Comparison of ENCODE assay signal across 23 cellular contexts in the genomic region with DNA sequence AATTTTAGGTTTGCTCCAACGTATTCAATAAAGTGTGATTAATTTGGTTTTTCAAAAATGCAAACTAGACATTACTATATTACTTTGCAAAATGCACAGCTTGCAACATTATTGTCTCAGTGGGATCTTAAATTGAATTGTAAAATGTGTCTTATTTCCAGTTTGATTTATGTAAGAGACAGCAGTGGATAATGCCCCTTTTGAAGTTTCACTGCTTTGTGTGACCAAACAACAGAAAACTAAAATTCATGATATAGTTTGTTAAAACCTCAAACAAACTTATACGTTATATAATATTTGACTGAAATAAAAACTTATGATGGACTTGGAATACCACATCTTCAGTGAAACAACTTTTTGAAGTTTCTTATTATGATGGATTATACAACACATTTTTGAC.
DNase-seq lines count a peak whose midpoint lies in the region; ATAC-seq and TF ChIP-seq lines count a peak whose summit lies in the region.
"Had no signal": no experiment of that assay in that cellular context is flagged by ENCODE, and none has a peak within 500 bp of the region (broad histone marks: within the 10 kb centered on the region; RNA-seq: fewer than 3 reads in every experiment).

No MANE protein-coding gene starts in this region.

- in situ Hi-C loops in IMR-90 (cut with MboI; ENCODE audit: low sequenced_read_pairs) = no loop called here

- H4K91ac ChIP-seq in IMR-90 (ENCODE audit: insufficient read depth, low read depth, low read length) = no peak overlapping the region

- TF ChIP-seq RAD21 in IMR-90 (IDR thresholded peaks at IDR 0.05; ENCODE audit: low read length) = no peak

- no peak overlapping the region for H3K14ac ChIP-seq in IMR-90 (replicated peaks; ENCODE audit: low read depth, low read length)

- no peaks in the 10 kb centered on the region for H3K9me1 ChIP-seq in IMR-90 (ENCODE audit: insufficient read depth, low read length)

- CTCF ChIA-PET in HEK293 (lab: Yijun Ruan, JAX) (interaction anchor here (0.6 kb wide), 1 partner anchor 292 kb away, joined by 4 read pairs; no protein-coding TSS in a partner anchor), IMR-90 (lab: Yijun Ruan, JAX) (no interaction called here)
- CTCF ChIA-PET in activated CD4-positive, alpha-beta memory T cell treated with anti-CD3 and anti-CD28 coated beads for 36 hours (lab: Charles Lee) = no interaction called here

- no peaks in the 10 kb centered on the region for H3K36me3 ChIP-seq in HEK293 (ENCODE audit: control insufficient read depth in 2 of 2, insufficient read depth in 1 of 2, low read length in 2 of 2)
- no peaks in the 10 kb centered on the region for H3K36me3 ChIP-seq in IMR-90 (ENCODE audit: control insufficient read depth, insufficient read depth, low read length)
- H3K36me3 ChIP-seq in endocrine pancreas (ENCODE audit: control insufficient read depth, insufficient read depth, low read length) = no peaks in the 10 kb centered on the region
- H3K36me3 ChIP-seq: BE2C; BLaER1 treated with 17β-estradiol and CSF1 and Interleukin-3, amounts not matched to agents 10 nM and 100 nM had no signal

- H3K27me3 ChIP-seq in IMR-90 (ENCODE audit: control insufficient read depth, insufficient read depth, low read length) (no peaks in the 10 kb centered on the region), endocrine pancreas (ENCODE audit: control insufficient read depth, insufficient read depth, low read length) (no peaks in the 10 kb centered on the region)
- H3K27me3 ChIP-seq: BE2C; BLaER1 treated with 17β-estradiol and CSF1 and Interleukin-3, amounts not matched to agents 10 nM and 100 nM had no signal

- H2AFZ ChIP-seq in IMR-90 (replicated peaks; ENCODE audit: low read length, poor library complexity) = no peak overlapping the region
- H2AFZ ChIP-seq: GM23248 had no signal

- DNase-seq in IMR-90 = no peak
- DNase-seq in DMS 273 (lab: John Stamatoyannopoulos, UW; ENCODE audit: unreplicated experiment) = no peak
- DNase-seq in activated CD4-positive, alpha-beta memory T cell treated with anti-CD3 and anti-CD28 coated beads for 36 hours = no peak
- DNase-seq in left ventricle myocardium superior = no peak
- DNase-seq: 8988T; ACHN; AML-193; BE2C; CD4-positive, alpha-beta T cell; CD8-positive, alpha-beta memory T cell; DMS153; DND-41; GM23248; H7; HCEC 1CT; HFFc6 had no signal

- no peak overlapping the region for H2BK5ac ChIP-seq in IMR-90 (ENCODE audit: low read depth, low read length, poor library complexity, severe bottlenecking)

- H2BK15ac ChIP-seq in IMR-90 (ENCODE audit: low read depth, low read length) = no peak overlapping the region

- H3K4me1 ChIP-seq in HEK293 (ENCODE audit: control insufficient read depth, insufficient read depth, low read length) (peaks cover 2% of the 10 kb centered on the region; the same call in 1 of the 2 replicates), IMR-90 (ENCODE audit: control insufficient read depth, insufficient read depth, low read length) (no peaks in the 10 kb centered on the region), endocrine pancreas (ENCODE audit: control insufficient read depth, insufficient read depth, low read length) (peaks cover 27% of the 10 kb centered on the region)
- H3K4me1 ChIP-seq: A549 had no signal

- H3K27ac ChIP-seq in HEK293 (ENCODE audit: extremely low read depth, low read depth, low read length) = no peak overlapping the region
- H3K27ac ChIP-seq in IMR-90 (ENCODE audit: insufficient read depth, low read length) = no peak overlapping the region
- H3K27ac ChIP-seq: A549; BLaER1 treated with 17β-estradiol and CSF1 and Interleukin-3, amounts not matched to agents 10 nM and 100 nM; GM23248 had no signal

- no peak overlapping the region for H3K18ac ChIP-seq in IMR-90 (ENCODE audit: low read depth, low read length)

- intact Hi-C loops in IMR-90 (cut with micrococcal nuclease) = no loop called here
- intact Hi-C loops in activated CD4-positive, alpha-beta memory T cell treated with anti-CD3 and anti-CD28 coated beads for 36 hours (cut with micrococcal nuclease) = no loop called here
- intact Hi-C loops in left ventricle myocardium superior (cut with micrococcal nuclease) = no loop called here

- no peak overlapping the region for H4K8ac ChIP-seq in IMR-90 (ENCODE audit: low read depth in 2 of 2, low read length in 2 of 2)

- H3K23ac ChIP-seq in IMR-90 (ENCODE audit: low read depth, low read length) = no peak overlapping the region

- no peak overlapping the region for H2AK5ac ChIP-seq in IMR-90 (ENCODE audit: low read depth, low read length)

- POLR2A ChIA-PET in HEK293 (lab: Yijun Ruan, JAX) (no interaction called here), IMR-90 (lab: Charles Lee; ENCODE audit: unreplicated experiment) (no interaction called here)
- POLR2A ChIA-PET in activated CD4-positive, alpha-beta memory T cell treated with anti-CD3 and anti-CD28 coated beads for 36 hours (lab: Charles Lee) = no interaction called here

- no peak overlapping the region for H2AK9ac ChIP-seq in IMR-90 (replicated peaks; ENCODE audit: low read depth, low read length, poor library complexity)

- H4K5ac ChIP-seq in IMR-90 (ENCODE audit: low read depth, low read length) = no peak overlapping the region

- H3K9me3 ChIP-seq in HEK293 (ENCODE audit: control insufficient read depth, insufficient read depth, low read depth, low read length) (no peaks in the 10 kb centered on the region), IMR-90 (ENCODE audit: control insufficient read depth, insufficient read depth, low read length) (no peaks in the 10 kb centered on the region), endocrine pancreas (ENCODE audit: control insufficient read depth, low read length) (no peaks in the 10 kb centered on the region)
- H3K9me3 ChIP-seq: A549; BE2C; BLaER1 treated with 17β-estradiol and CSF1 and Interleukin-3, amounts not matched to agents 10 nM and 100 nM had no signal

- no peaks in the 10 kb centered on the region for H3K36me3 Mint-ChIP-seq in nephron (ENCODE audit: low read depth)
- no peaks in the 10 kb centered on the region for H3K36me3 Mint-ChIP-seq in activated CD4-positive, alpha-beta memory T cell treated with anti-CD3 and anti-CD28 coated beads for 36 hours
- H3K36me3 Mint-ChIP-seq: CD14-positive monocyte had no signal

- H3K4me2 ChIP-seq in IMR-90 (ENCODE audit: low read depth, low read length) = no peak overlapping the region
- H3K4me2 ChIP-seq: A549; BLaER1 treated with 17β-estradiol and CSF1 and Interleukin-3, amounts not matched to agents 10 nM and 100 nM had no signal

- no peak overlapping the region for H3K4me3 Mint-ChIP-seq in nephron
- no peak overlapping the region for H3K4me3 Mint-ChIP-seq in activated CD4-positive, alpha-beta memory T cell treated with anti-CD3 and anti-CD28 coated beads for 36 hours
- H3K4me3 Mint-ChIP-seq: CD14-positive monocyte; CD4-positive, alpha-beta T cell; CD8-positive, alpha-beta memory T cell; HFFc6 had no signal

- H4K20me1 ChIP-seq in IMR-90 (ENCODE audit: insufficient read depth, low read length) = no peaks in the 10 kb centered on the region
- H4K20me1 ChIP-seq: BLaER1 treated with 17β-estradiol and CSF1 and Interleukin-3, amounts not matched to agents 10 nM and 100 nM had no signal

- no peak overlapping the region for H3K4ac ChIP-seq in IMR-90 (ENCODE audit: low read depth, low read length)

- dilution Hi-C loops in IMR-90 (cut with HindIII; ENCODE audit: low sequenced_read_pairs, unreplicated experiment) = no loop called here

- WGBS in IMR-90 (ENCODE audit: extremely low coverage in 2 of 2, insufficient read length in 1 of 2), 2 experiments = no CpG with 5 or more reads among the region's 2 CpGs

- H3K9me3 Mint-ChIP-seq in nephron = no peaks in the 10 kb centered on the region
- H3K9me3 Mint-ChIP-seq in activated CD4-positive, alpha-beta memory T cell treated with anti-CD3 and anti-CD28 coated beads for 36 hours = no peaks in the 10 kb centered on the region
- H3K9me3 Mint-ChIP-seq: CD4-positive, alpha-beta T cell had no signal

- ATAC-seq in IMR-90 (ENCODE audit: low read depth) = no peak
- no peak for ATAC-seq in GM19324 (IDR thresholded peaks at IDR 0.05; ENCODE audit: low FRiP score, unreplicated experiment)
- no peak for ATAC-seq in left ventricle myocardium superior
- ATAC-seq: A549 had no signal

- no peaks in the 10 kb centered on the region for H3K79me1 ChIP-seq in IMR-90 (ENCODE audit: low read depth in 1 of 2, low read length in 2 of 2)

- no peak overlapping the region for H2BK120ac ChIP-seq in IMR-90 (ENCODE audit: low read depth, low read length)

- no peaks in the 10 kb centered on the region for H3K27me3 Mint-ChIP-seq in nephron (ENCODE audit: low read depth)
- H3K27me3 Mint-ChIP-seq in activated CD4-positive, alpha-beta memory T cell treated with anti-CD3 and anti-CD28 coated beads for 36 hours = no peaks in the 10 kb centered on the region
- H3K27me3 Mint-ChIP-seq: CD4-positive, alpha-beta T cell; CD8-positive, alpha-beta memory T cell had no signal

- TF ChIP-seq CTCF in HEK293 (tag by site-specific recombination; IDR thresholded peaks at IDR 0.05) (no peak), IMR-90 (conservative IDR thresholded peaks at IDR 0.05; ENCODE audit: low read depth, low read length) (no peak), nephron (IDR thresholded peaks at IDR 0.05; ENCODE audit: unreplicated experiment in 3 of 3) (no peak)

- H3K56ac ChIP-seq in IMR-90 (ENCODE audit: extremely low read depth, insufficient read depth, low read length) = no peak overlapping the region

- H3K4me1 Mint-ChIP-seq in nephron = peaks cover 17% of the 10 kb centered on the region
- no peaks in the 10 kb centered on the region for H3K4me1 Mint-ChIP-seq in activated CD4-positive, alpha-beta memory T cell treated with anti-CD3 and anti-CD28 coated beads for 36 hours (ENCODE audit: low read depth)
- H3K4me1 Mint-ChIP-seq: CD8-positive, alpha-beta memory T cell had no signal

- H3K9ac ChIP-seq in IMR-90 (ENCODE audit: low read depth, low read length) (no peak overlapping the region), endocrine pancreas (ENCODE audit: control insufficient read depth, insufficient read depth, low read length) (no peak overlapping the region)
- H3K9ac ChIP-seq: BLaER1 treated with 17β-estradiol and CSF1 and Interleukin-3, amounts not matched to agents 10 nM and 100 nM; GM23248 had no signal

- H2BK20ac ChIP-seq in IMR-90 (ENCODE audit: low read depth, low read length) = no peak overlapping the region

- no TSS peak for BruUV-seq in IMR-90 (replicated peaks; lab: Mats Ljungman, UMichigan)

- TF ChIP-seq POLR2A in IMR-90 (IDR thresholded peaks at IDR 0.05; ENCODE audit: low read depth, low read length) = no peak

- peak overlapping the region; percentile 51 to 78 (median 75) for H3K27ac Mint-ChIP-seq in nephron
- H3K27ac Mint-ChIP-seq in activated CD4-positive, alpha-beta memory T cell treated with anti-CD3 and anti-CD28 coated beads for 36 hours = no peak overlapping the region
- H3K27ac Mint-ChIP-seq: CD14-positive monocyte; CD4-positive, alpha-beta T cell; CD8-positive, alpha-beta memory T cell; HFFc6 had no signal

- H3K4me3 ChIP-seq in HEK293 (ENCODE audit: low read depth, low read length) (no peak overlapping the region), IMR-90 (ENCODE audit: insufficient read depth, low read depth, low read length) (no peak overlapping the region), endocrine pancreas (ENCODE audit: control insufficient read depth, insufficient read depth, low read length) (peak overlapping the region; percentile 65)
- H3K4me3 ChIP-seq: A549; BLaER1 treated with 17β-estradiol and CSF1 and Interleukin-3, amounts not matched to agents 10 nM and 100 nM; GM23248 had no signal
